Comparison of ENCODE assay signal across 8 cellular contexts in the genomic region with DNA sequence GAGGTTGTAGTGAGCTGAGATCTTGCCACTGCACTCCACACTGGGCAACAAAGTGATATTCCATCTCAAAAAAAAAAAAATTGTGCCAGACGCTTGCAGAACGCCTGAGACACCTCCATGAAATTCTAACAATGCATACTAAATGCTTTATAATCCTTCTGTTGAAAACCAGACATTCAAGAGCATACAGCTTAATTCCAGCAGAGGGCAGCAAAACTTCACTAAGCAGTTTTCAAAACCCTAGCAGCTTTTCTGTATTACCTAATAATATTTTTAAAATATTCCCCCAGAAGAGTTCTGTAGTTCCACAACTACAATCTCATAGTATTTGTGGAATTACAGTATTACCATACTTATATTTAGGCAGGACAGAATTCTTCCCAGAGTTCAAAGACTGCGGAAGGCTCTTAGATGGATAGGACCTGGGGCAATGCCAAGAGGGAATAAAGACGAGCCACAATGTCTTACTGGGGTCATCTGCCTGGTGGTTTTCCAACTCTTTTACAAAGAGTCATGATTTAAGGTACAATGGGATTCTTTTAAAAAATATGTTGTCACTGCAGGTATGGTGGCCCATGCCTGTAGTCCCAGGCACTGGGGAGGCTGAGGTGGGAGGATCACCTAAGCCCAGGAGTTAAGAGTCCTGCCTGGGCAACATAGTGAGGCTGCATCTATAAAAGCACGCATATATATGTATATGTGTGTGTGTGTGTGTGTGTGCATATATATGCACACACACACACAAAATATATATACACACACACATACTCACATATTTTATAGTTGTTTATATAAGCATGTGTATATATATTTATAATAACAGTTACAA. TPM values are rescaled to one million over a fixed set of nuclear protein-coding genes. Genes with fewer than 3 reads are reported as not detected.
DNase-seq lines count a peak whose midpoint lies in the region; ATAC-seq and TF ChIP-seq lines count a peak whose summit lies in the region.

No MANE protein-coding gene starts in this region.

- intact Hi-C loops in stomach (cut with DNase I; ENCODE audit: low total_unique reads) = loop anchor here (5.0 to 10.0 kb wide), 3 partner anchors 100 to 372 kb away; partner anchors contain the start of gene ARHGEF3

- H3K27ac Mint-ChIP-seq in chondrocyte (ENCODE audit: unreplicated experiment) = no peak overlapping the region

- DNase-seq in activated gamma-delta T cell treated with Interleukin-2 at 50 U/mL for 16 hours (peak; percentile 58), activated gamma-delta T cell (lab: John Stamatoyannopoulos, UW) (no peak), NCI-H1048 (lab: John Stamatoyannopoulos, UW) (peak; percentile 45), SKM-1 treated with dmso at 0.1 percent for 144 hours (lab: John Stamatoyannopoulos, UW; ENCODE audit: unreplicated experiment) (peak; percentile 75), chondrocyte (ENCODE audit: low spot score) (no peak), left lobe of liver (ENCODE audit: low spot score) (no peak), stomach (peak; percentile 45)
- no peak for DNase-seq in activated effector memory CD4-positive, alpha-beta T cell treated with Interleukin-2 at 50 U/mL for 16 hours

- no peaks in the 10 kb centered on the region for H3K36me3 ChIP-seq in stomach

- H3K4me1 Mint-ChIP-seq in chondrocyte (ENCODE audit: low read depth) = no peaks in the 10 kb centered on the region

- ATAC-seq in left lobe of liver = peak; percentile 88

- H3K36me3 Mint-ChIP-seq in chondrocyte (ENCODE audit: low read depth) = peaks cover 3% of the 10 kb centered on the region

- H3K4me3 Mint-ChIP-seq in chondrocyte (ENCODE audit: unreplicated experiment) = no peak overlapping the region

- no peak for TF ChIP-seq POLR2A in stomach (IDR thresholded peaks at IDR 0.05)

- H3K27ac ChIP-seq in stomach = no peak overlapping the region

- peaks cover 0 to 8% (median 2%) of the 10 kb centered on the region in 4 donors for H3K4me1 ChIP-seq in stomach

- no peaks in the 10 kb centered on the region for H3K27me3 ChIP-seq in stomach

- no peak for TF ChIP-seq EP300 in stomach (IDR thresholded peaks at IDR 0.05)

- no peak overlapping the region for H3K4me3 ChIP-seq in stomach

- no peaks in the 10 kb centered on the region for H3K9me3 ChIP-seq in stomach

- peaks cover 11% of the 10 kb centered on the region for H3K9me3 Mint-ChIP-seq in chondrocyte (ENCODE audit: low read depth)

- WGBS in stomach, 5 donors = 17 to 31% (median 30%) methylated on average over 5 of the region's 5 CpGs

- TF ChIP-seq CTCF in chondrocyte (IDR thresholded peaks at IDR 0.05) (peak; percentile 95), stomach (IDR thresholded peaks at IDR 0.05) (peak in 5 of 7 experiments; percentile 64 to 86 (median 82))

- H3K27me3 Mint-ChIP-seq in chondrocyte (ENCODE audit: low read depth) = peaks cover 11% of the 10 kb centered on the region

RNA-seq across cellular contexts. Expression of gene TASOR, which starts 19.6 kb away (rescaled TPM):
- total RNA-seq in chondrocyte (51.5 to 62.5 TPM (median 51.7 TPM) in 3 replicates), left lobe of liver (16.3 TPM), stomach (100 to 1,000 TPM in 2 of 5 donors, 10 to 100 TPM in 3; 30.1 to 223 (median 73.2) TPM)
- 10 to 100 TPM; 13.0 to 17.0 (median 16.2) TPM for polyA plus RNA-seq in stomach

Comparison
In these comparisons a context has a peak if more than half of its experiments do, and no peak if none do; other contexts are left out.
1. DNase-seq: peak in activated gamma-delta T cell treated with Interleukin-2 at 50 U/mL for 16 hours (single experiment), NCI-H1048 (single experiment), SKM-1 treated with dmso at 0.1 percent for 144 hours (single experiment) and stomach (single experiment); none in activated gamma-delta T cell (single experiment), chondrocyte (single experiment), left lobe of liver (single experiment) and activated effector memory CD4-positive, alpha-beta T cell treated with Interleukin-2 at 50 U/mL for 16 hours (single experiment).